In genomic region chr10:95562326-95562725, GRCh38 we compare ENCODE assay signal across 19 cellular contexts. TPM values are rescaled to one million over a fixed set of nuclear protein-coding genes. Genes with fewer than 3 reads are reported as not detected.
DNase-seq lines count a peak whose midpoint lies in the region; ATAC-seq, FAIRE-seq and TF ChIP-seq lines count a peak whose summit lies in the region.
"Had no signal": no experiment of that assay in that cellular context is flagged by ENCODE, and none has a peak within 500 bp of the region (broad histone marks: within the 10 kb centered on the region; RNA-seq: fewer than 3 reads in every experiment).

No MANE protein-coding gene starts in this region.

- 0 out of 5 replicates have a peak, but pooled peaks cover 0 to 1% of the 10 kb centered on the region in 2 experiments for H3K36me3 ChIP-seq in HepG2 (replicated peaks in 1 of 2; ENCODE audit: control insufficient read depth in 1 of 2, insufficient read depth in 2 of 2, low read length in 2 of 2)
- H3K36me3 ChIP-seq in right lobe of liver: no peaks in the 10 kb centered on the region
- no peaks in the 10 kb centered on the region for H3K36me3 ChIP-seq in vagina
- H3K36me3 ChIP-seq: gastrocnemius medialis, prostate gland had no signal

- H3K27ac ChIP-seq in HepG2 (ENCODE audit: extremely low read length, insufficient read depth, low read length): no peak overlapping the region
- peak overlapping the region in 1 of 3 donors; percentile 95 for H3K27ac ChIP-seq in right lobe of liver
- peak overlapping the region; percentile 58 for H3K27ac ChIP-seq in vagina
- H3K27ac ChIP-seq: PC-9 had no signal

- TF ChIP-seq EP300 in HepG2 (IDR thresholded peaks at IDR 0.05; ENCODE audit: low read depth in 2 of 2, low read length in 2 of 2) (no peak), HepG2 (CRISPR knock-in tag; IDR thresholded peaks at IDR 0.05; ENCODE audit: borderline replicate concordance) (no peak)

- peaks cover 41% of the 10 kb centered on the region for H3K4me1 Mint-ChIP-seq in brain
- peaks cover 54% of the 10 kb centered on the region for H3K4me1 Mint-ChIP-seq in nephron
- H3K4me1 Mint-ChIP-seq in activated CD4-positive, alpha-beta memory T cell treated with anti-CD3 and anti-CD28 coated beads, Interleukin-2, amount 10 ng/mL, durations not matched to agents 7 days and 5 days: peaks cover 17% of the 10 kb centered on the region

- intact Hi-C loops in HepG2 (cut with micrococcal nuclease; ENCODE audit: unreplicated experiment) (loop anchor here (5.0 kb wide), 3 partner anchors 40 to 110 kb away; no protein-coding TSS in a partner anchor), right lobe of liver (cut with DNase I) (loop anchor here in 1 of 2 donors (10.0 kb wide), 1 partner anchor 128 kb away; no protein-coding TSS in a partner anchor), vagina (cut with DNase I) (no loop called here)

- TF ChIP-seq POLR2A in HepG2 (IDR thresholded peaks at IDR 0.05; ENCODE audit: insufficient read depth in 1 of 2, low read depth in 2 of 2, low read length in 2 of 2): no peak
- no peak for TF ChIP-seq POLR2A in right lobe of liver (IDR thresholded peaks at IDR 0.05)
- no peak for TF ChIP-seq POLR2A in vagina (IDR thresholded peaks at IDR 0.05)

- no peak overlapping the region; the same call in 1 of the 2 replicates for H3K9ac ChIP-seq in HepG2 (ENCODE audit: insufficient read depth, low read depth, low read length)

- CTCF ChIA-PET in HepG2 (lab: Yijun Ruan, JAX; ENCODE audit: low intra/inter-chr PET ratio, low total read pairs): no interaction called here
- CTCF ChIA-PET in activated CD4-positive, alpha-beta memory T cell treated with anti-CD3 and anti-CD28 coated beads, Interleukin-2, amount 10 ng/mL, durations not matched to agents 7 days and 5 days (lab: Charles Lee): interaction anchor here (1.2 to 1.7 kb wide), 2 partner anchors 10 to 132 kb away, joined by 4 to 5 read pairs; no protein-coding TSS in a partner anchor

- TF ChIP-seq CTCF in HepG2 (CRISPR knock-in tag; IDR thresholded peaks at IDR 0.05): 0 out of 2 replicates have a peak, but pooled peaks have one; percentile 5
- TF ChIP-seq CTCF in right lobe of liver (IDR thresholded peaks at IDR 0.05): no peak
- no peak for TF ChIP-seq CTCF in brain (conservative IDR thresholded peaks at IDR 0.05)
- no peak for TF ChIP-seq CTCF in nephron (IDR thresholded peaks at IDR 0.05; ENCODE audit: unreplicated experiment in 3 of 3)
- TF ChIP-seq CTCF in vagina (IDR thresholded peaks at IDR 0.05): no peak

- H3K36me3 Mint-ChIP-seq in brain: no peaks in the 10 kb centered on the region
- no peaks in the 10 kb centered on the region for H3K36me3 Mint-ChIP-seq in nephron (ENCODE audit: low read depth)
- H3K36me3 Mint-ChIP-seq in activated CD4-positive, alpha-beta memory T cell treated with anti-CD3 and anti-CD28 coated beads, Interleukin-2, amount 10 ng/mL, durations not matched to agents 7 days and 5 days (ENCODE audit: low read depth): no peaks in the 10 kb centered on the region

- WGBS in HepG2 (ENCODE audit: low lambda C conversion rate): 4% methylated on average over 5 of the region's 5 CpGs
- WGBS in right lobe of liver (ENCODE audit: insufficient coverage, low coverage, low lambda C conversion rate, missing lambda C conversion rate): 69% methylated on average over 4 of the region's 5 CpGs

- H3K4me3 Mint-ChIP-seq in brain: peak overlapping the region; percentile 17 to 99 (median 93)
- peak overlapping the region; percentile 44 to 97 (median 91) for H3K4me3 Mint-ChIP-seq in nephron
- no peak overlapping the region for H3K4me3 Mint-ChIP-seq in activated CD4-positive, alpha-beta memory T cell treated with anti-CD3 and anti-CD28 coated beads, Interleukin-2, amount 10 ng/mL, durations not matched to agents 7 days and 5 days

- BruUV-seq in HepG2 (replicated peaks; lab: Mats Ljungman, UMichigan): no TSS peak

- POLR2A ChIA-PET in HepG2 (lab: Yijun Ruan, JAX): interaction anchor here (0.9 kb wide), 1 partner anchor 61 kb away, joined by 3 read pairs; no protein-coding TSS in a partner anchor
- POLR2A ChIA-PET in activated CD4-positive, alpha-beta memory T cell treated with anti-CD3 and anti-CD28 coated beads, Interleukin-2, amount 10 ng/mL, durations not matched to agents 7 days and 5 days (lab: Charles Lee): no interaction called here

- no peak for TF ChIP-seq RAD21 in HepG2 (CRISPR knock-in tag; IDR thresholded peaks at IDR 0.05)

- H3K27ac Mint-ChIP-seq in brain (peak overlapping the region; percentile 12 to 96 (median 42)), nephron (peak overlapping the region; percentile 31 to 64 (median 50))
- H3K27ac Mint-ChIP-seq in activated CD4-positive, alpha-beta memory T cell treated with anti-CD3 and anti-CD28 coated beads, Interleukin-2, amount 10 ng/mL, durations not matched to agents 7 days and 5 days: no peak overlapping the region
- H3K27ac Mint-ChIP-seq: activated CD4-positive, alpha-beta T cell treated with anti-CD3 and anti-CD28 coated beads, Interleukin-2, amount 10 ng/mL, durations not matched to agents 7 days and 5 days had no signal

- peaks cover 36% of the 10 kb centered on the region for H3K79me2 ChIP-seq in HepG2 (ENCODE audit: insufficient read depth, low read length)

- H2AFZ ChIP-seq in HepG2 (ENCODE audit: low read length): no peak overlapping the region

- H3K4me3 ChIP-seq in HepG2 (replicated peaks in 1 of 3; ENCODE audit: insufficient read depth in 1 of 3, low read depth in 2 of 3, low read length in 3 of 3): peak overlapping the region in 2 of 3 experiments; percentile 69 to 73; a peak in 4 of 6 replicates
- H3K4me3 ChIP-seq in right lobe of liver: no peak overlapping the region
- no peak overlapping the region for H3K4me3 ChIP-seq in vagina

- H3K27me3 Mint-ChIP-seq in brain (peaks cover 16% of the 10 kb centered on the region), nephron (ENCODE audit: low read depth) (peaks cover 20% of the 10 kb centered on the region)
- peaks cover 29% of the 10 kb centered on the region for H3K27me3 Mint-ChIP-seq in activated CD4-positive, alpha-beta memory T cell treated with anti-CD3 and anti-CD28 coated beads, Interleukin-2, amount 10 ng/mL, durations not matched to agents 7 days and 5 days

- no peaks in the 10 kb centered on the region; the same call in 1 of the 2 replicates for H4K20me1 ChIP-seq in HepG2 (ENCODE audit: insufficient read depth, low read length)

- no peaks in the 10 kb centered on the region for H3K9me3 ChIP-seq in HepG2 (ENCODE audit: low read length)
- no peaks in the 10 kb centered on the region for H3K9me3 ChIP-seq in right lobe of liver
- no peaks in the 10 kb centered on the region for H3K9me3 ChIP-seq in vagina
- H3K9me3 ChIP-seq: gastrocnemius medialis, prostate gland had no signal

- in situ Hi-C loops in HepG2 (cut with HindIII; ENCODE audit: extremely low pct_ligation_motif_present, low pct_unique_long_range_greater_than_20kb): loop anchor here (25.0 kb wide), 1 partner anchor 125 kb away; no protein-coding TSS in a partner anchor

- H3K4me1 ChIP-seq in HepG2 (ENCODE audit: insufficient read depth, low read length) (peaks cover 81% of the 10 kb centered on the region), right lobe of liver (peaks cover 0 to 21% (median 9%) of the 10 kb centered on the region in 4 donors), vagina (peaks cover 21% of the 10 kb centered on the region)
- H3K4me1 ChIP-seq: prostate gland had no signal

- ATAC-seq in HepG2 (no peak), right lobe of liver (no peak), HG02623 (IDR thresholded peaks at IDR 0.05; ENCODE audit: unreplicated experiment) (no peak)
- ATAC-seq: gastrocnemius medialis, left lobe of liver had no signal

- H3K4me2 ChIP-seq in HepG2 (ENCODE audit: low read depth, low read length): peak overlapping the region; percentile 94

- H3K27me3 ChIP-seq in HepG2 (ENCODE audit: control insufficient read depth in 1 of 2, insufficient read depth in 2 of 2, low read length in 2 of 2) (no peaks in the 10 kb centered on the region; a peak in 1 of 5 replicates), right lobe of liver (no peaks in the 10 kb centered on the region), vagina (no peaks in the 10 kb centered on the region)
- H3K27me3 ChIP-seq: gastrocnemius medialis had no signal

- H3K9me3 Mint-ChIP-seq in brain: no peaks in the 10 kb centered on the region
- H3K9me3 Mint-ChIP-seq in nephron: no peaks in the 10 kb centered on the region
- H3K9me3 Mint-ChIP-seq in activated CD4-positive, alpha-beta memory T cell treated with anti-CD3 and anti-CD28 coated beads, Interleukin-2, amount 10 ng/mL, durations not matched to agents 7 days and 5 days: no peaks in the 10 kb centered on the region
- H3K9me3 Mint-ChIP-seq: activated CD4-positive, alpha-beta T cell treated with anti-CD3 and anti-CD28 coated beads, Interleukin-2, amount 10 ng/mL, durations not matched to agents 7 days and 5 days had no signal

- no peak for FAIRE-seq in HepG2 (lab: Jason Lieb, UNC)

- DNase-seq in HepG2 (ENCODE audit: low spot score): no peak
- DNase-seq in right lobe of liver: no peak
- no peak for DNase-seq in vagina (ENCODE audit: extremely low spot score in 2 of 2)
- DNase-seq in SW480 (ENCODE audit: low spot score): no peak
- DNase-seq in activated CD4-positive, alpha-beta memory T cell treated with anti-CD3 and anti-CD28 coated beads, Interleukin-2, amount 10 ng/mL, durations not matched to agents 7 days and 5 days: no peak
- DNase-seq: activated CD4-positive, alpha-beta T cell treated with anti-CD3 and anti-CD28 coated beads, Interleukin-2, amount 10 ng/mL, durations not matched to agents 7 days and 5 days; activated naive CD4-positive, alpha-beta T cell treated with anti-CD3 and anti-CD28 coated beads, Interleukin-2, amount 50 U/mL, for 16 hours; activated T-cell treated with anti-CD3 and anti-CD28 coated beads for 4 hours; gastrocnemius medialis; IMR-90; NCI-H2081 treated with DMSO at 0.1 percent for 48 hours; NCI-H526; PC-9; stimulated activated CD4-positive, alpha-beta T cell treated with anti-CD3 and anti-CD28 coated beads, Interleukin-15, amount 100 ng/mL, for 24 hours had no signal

RNA-seq across cellular contexts. Expression of gene SORBS1, which starts 1.2 kb away (rescaled TPM):
- total RNA-seq in HepG2 (2016; rRNA removed; fragmentation: Illumina TruSeq; extraction: Trizol) (16.8 and 21.0 TPM in 2 replicates), right lobe of liver (10 to 100 TPM; 56.4 to 97.9 (median 76.5) TPM), vagina (116 TPM)
- total RNA-seq in HepG2 (2016; cell fraction: cytosol; rRNA removed; fragmentation: Illumina TruSeq; extraction: Trizol; ENCODE audit: low read depth): 6.9 and 8.4 TPM in 2 replicates
- 16.7 and 20.1 TPM in 2 replicates for total RNA-seq in HepG2 (2016; cell fraction: insoluble cytoplasmic fraction; rRNA removed; fragmentation: Illumina TruSeq; extraction: Trizol)
- 6.8 and 7.4 TPM in 2 replicates for total RNA-seq in HepG2 (2016; cell fraction: membrane; rRNA removed; fragmentation: Illumina TruSeq; extraction: Trizol)
- 22.7 and 24.8 TPM in 2 replicates for total RNA-seq in HepG2 (2016; cell fraction: nucleus; rRNA removed; fragmentation: Illumina TruSeq; extraction: Trizol)
- polyA plus RNA-seq in HepG2 (2011; rRNA removed) (30.1 and 39.8 TPM in 2 replicates), brain (ENCODE audit: insufficient read depth, low read depth, low replicate concordance) (21.1 TPM)
- polyA plus RNA-seq in HepG2 (2011; cell fraction: cytosol; rRNA removed): 21.6 and 22.7 TPM in 2 replicates
- 39.9 and 56.8 TPM in 2 replicates for polyA plus RNA-seq in HepG2 (2011; cell fraction: nucleus; rRNA removed)
- polyA plus RNA-seq in HepG2 (2012): 22.1 and 55.4 TPM in 2 replicates
- 0.37 and 0.66 TPM in 2 replicates for polyA plus RNA-seq in HepG2 (2016; cell fraction: cytosol; fragmentation: Illumina TruSeq; extraction: Trizol; ENCODE audit: low read depth)
- polyA plus RNA-seq in HepG2 (2016; cell fraction: insoluble cytoplasmic fraction; fragmentation: Illumina TruSeq; extraction: Trizol; ENCODE audit: low read depth): 18.0 and 20.6 TPM in 2 replicates
- 1.4 and 1.9 TPM in 2 replicates for polyA plus RNA-seq in HepG2 (2016; cell fraction: membrane; fragmentation: Illumina TruSeq; extraction: Trizol; ENCODE audit: low read depth)
- 24.7 and 25.1 TPM in 2 replicates for polyA plus RNA-seq in HepG2 (2016; cell fraction: nucleus; fragmentation: Illumina TruSeq; extraction: Trizol; ENCODE audit: insufficient read depth, low read depth)
- 2.7 and 66.2 TPM in 2 replicates for polyA minus RNA-seq in HepG2 (2011; rRNA and poly(A)+ RNA removed; ENCODE audit: low replicate concordance)
- polyA minus RNA-seq in HepG2 (2011; cell fraction: cytosol; rRNA and poly(A)+ RNA removed): 28.0 and 29.9 TPM in 2 replicates
- polyA minus RNA-seq in HepG2 (2011; cell fraction: nucleus; rRNA and poly(A)+ RNA removed): 81.3 and 96.8 TPM in 2 replicates
- under 1 TPM; 0.58 to 0.90 TPM for total RNA-seq in activated CD4-positive, alpha-beta memory T cell treated with anti-CD3 and anti-CD28 coated beads, Interleukin-2, amount 10 ng/mL, durations not matched to agents 7 days and 5 days

Comparison
In these comparisons a context has a peak if more than half of its experiments do, and no peak if none do; other contexts are left out.
1. H3K4me3 ChIP-seq: peak in HepG2 (2 of 3); none in right lobe of liver (0 of 3) and vagina (0 of 2).
2. RNA of gene SORBS1, which starts 1.2 kb away (total RNA-seq): 116 TPM in vagina (single experiment), 56.4 to 97.9 TPM in right lobe of liver and 6.8 to 24.8 TPM in HepG2; 0.58 to 0.90 TPM in activated CD4-positive, alpha-beta memory T cell treated with anti-CD3 and anti-CD28 coated beads, Interleukin-2, amount 10 ng/mL, durations not matched to agents 7 days and 5 days; every median in the first group is over 4 times any median in the second.